1 cellular context compared by ENCODE assay signal in the genomic region with DNA sequence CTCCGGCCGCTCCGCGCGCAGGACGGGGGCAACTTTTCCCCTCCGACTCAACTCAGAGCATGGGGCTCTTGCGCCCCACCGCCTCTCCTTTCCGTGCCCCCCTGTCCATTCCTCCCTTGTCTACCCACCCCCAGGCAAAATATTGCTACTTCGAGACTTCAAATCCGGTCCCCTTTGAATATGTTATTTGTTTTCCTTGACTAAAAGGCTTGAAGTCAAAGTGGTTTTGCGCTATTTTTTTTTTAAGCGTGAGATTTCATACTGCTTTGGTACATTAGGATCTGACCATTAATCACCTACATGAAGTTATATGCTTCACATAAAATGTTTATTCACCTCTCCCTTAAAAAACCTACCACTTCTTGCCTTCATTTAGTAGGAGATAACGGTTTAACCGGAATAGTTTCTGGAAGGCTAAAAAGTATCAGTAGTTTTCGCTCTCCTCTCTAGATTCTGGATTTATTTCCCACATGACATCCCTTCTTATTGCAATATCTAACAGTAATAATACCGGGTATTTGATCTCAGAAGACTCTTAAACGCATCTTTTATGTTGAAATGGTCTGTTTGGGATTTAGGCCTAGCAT.
TF ChIP-seq lines count a peak whose summit lies in the region.

No MANE protein-coding gene starts in this region.

TF ChIP-seq in HEK293, 187 proteins besides CTCF, POLR2A, EP300 and RAD21 (continued from another document):
- TF ChIP-seq, protein P1, sequence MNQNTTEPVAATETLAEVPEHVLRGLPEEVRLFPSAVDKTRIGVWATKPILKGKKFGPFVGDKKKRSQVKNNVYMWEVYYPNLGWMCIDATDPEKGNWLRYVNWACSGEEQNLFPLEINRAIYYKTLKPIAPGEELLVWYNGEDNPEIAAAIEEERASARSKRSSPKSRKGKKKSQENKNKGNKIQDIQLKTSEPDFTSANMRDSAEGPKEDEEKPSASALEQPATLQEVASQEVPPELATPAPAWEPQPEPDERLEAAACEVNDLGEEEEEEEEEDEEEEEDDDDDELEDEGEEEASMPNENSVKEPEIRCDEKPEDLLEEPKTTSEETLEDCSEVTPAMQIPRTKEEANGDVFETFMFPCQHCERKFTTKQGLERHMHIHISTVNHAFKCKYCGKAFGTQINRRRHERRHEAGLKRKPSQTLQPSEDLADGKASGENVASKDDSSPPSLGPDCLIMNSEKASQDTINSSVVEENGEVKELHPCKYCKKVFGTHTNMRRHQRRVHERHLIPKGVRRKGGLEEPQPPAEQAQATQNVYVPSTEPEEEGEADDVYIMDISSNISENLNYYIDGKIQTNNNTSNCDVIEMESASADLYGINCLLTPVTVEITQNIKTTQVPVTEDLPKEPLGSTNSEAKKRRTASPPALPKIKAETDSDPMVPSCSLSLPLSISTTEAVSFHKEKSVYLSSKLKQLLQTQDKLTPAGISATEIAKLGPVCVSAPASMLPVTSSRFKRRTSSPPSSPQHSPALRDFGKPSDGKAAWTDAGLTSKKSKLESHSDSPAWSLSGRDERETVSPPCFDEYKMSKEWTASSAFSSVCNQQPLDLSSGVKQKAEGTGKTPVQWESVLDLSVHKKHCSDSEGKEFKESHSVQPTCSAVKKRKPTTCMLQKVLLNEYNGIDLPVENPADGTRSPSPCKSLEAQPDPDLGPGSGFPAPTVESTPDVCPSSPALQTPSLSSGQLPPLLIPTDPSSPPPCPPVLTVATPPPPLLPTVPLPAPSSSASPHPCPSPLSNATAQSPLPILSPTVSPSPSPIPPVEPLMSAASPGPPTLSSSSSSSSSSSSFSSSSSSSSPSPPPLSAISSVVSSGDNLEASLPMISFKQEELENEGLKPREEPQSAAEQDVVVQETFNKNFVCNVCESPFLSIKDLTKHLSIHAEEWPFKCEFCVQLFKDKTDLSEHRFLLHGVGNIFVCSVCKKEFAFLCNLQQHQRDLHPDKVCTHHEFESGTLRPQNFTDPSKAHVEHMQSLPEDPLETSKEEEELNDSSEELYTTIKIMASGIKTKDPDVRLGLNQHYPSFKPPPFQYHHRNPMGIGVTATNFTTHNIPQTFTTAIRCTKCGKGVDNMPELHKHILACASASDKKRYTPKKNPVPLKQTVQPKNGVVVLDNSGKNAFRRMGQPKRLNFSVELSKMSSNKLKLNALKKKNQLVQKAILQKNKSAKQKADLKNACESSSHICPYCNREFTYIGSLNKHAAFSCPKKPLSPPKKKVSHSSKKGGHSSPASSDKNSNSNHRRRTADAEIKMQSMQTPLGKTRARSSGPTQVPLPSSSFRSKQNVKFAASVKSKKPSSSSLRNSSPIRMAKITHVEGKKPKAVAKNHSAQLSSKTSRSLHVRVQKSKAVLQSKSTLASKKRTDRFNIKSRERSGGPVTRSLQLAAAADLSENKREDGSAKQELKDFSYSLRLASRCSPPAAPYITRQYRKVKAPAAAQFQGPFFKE (tag by site-specific recombination; IDR thresholded peaks at IDR 0.05; ENCODE audit: borderline replicate concordance) = no peak
- TF ChIP-seq ZNF747 (tag by site-specific recombination; IDR thresholded peaks at IDR 0.05) = no peak
- 0 out of 2 replicates have a peak, but pooled peaks have one; percentile 15 for TF ChIP-seq ZNF2 (tag by site-specific recombination; IDR thresholded peaks at IDR 0.05)
- TF ChIP-seq, protein P2, sequence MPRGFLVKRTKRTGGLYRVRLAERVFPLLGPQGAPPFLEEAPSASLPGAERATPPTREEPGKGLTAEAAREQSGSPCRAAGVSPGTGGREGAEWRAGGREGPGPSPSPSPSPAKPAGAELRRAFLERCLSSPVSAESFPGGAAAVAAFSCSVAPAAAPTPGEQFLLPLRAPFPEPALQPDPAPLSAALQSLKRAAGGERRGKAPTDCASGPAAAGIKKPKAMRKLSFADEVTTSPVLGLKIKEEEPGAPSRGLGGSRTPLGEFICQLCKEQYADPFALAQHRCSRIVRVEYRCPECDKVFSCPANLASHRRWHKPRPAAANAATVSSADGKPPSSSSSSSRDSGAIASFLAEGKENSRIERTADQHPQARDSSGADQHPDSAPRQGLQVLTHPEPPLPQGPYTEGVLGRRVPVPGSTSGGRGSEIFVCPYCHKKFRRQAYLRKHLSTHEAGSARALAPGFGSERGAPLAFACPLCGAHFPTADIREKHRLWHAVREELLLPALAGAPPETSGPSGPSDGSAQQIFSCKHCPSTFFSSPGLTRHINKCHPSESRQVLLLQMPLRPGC (tag by site-specific recombination; IDR thresholded peaks at IDR 0.05) = no peak
- TF ChIP-seq, protein P3, sequence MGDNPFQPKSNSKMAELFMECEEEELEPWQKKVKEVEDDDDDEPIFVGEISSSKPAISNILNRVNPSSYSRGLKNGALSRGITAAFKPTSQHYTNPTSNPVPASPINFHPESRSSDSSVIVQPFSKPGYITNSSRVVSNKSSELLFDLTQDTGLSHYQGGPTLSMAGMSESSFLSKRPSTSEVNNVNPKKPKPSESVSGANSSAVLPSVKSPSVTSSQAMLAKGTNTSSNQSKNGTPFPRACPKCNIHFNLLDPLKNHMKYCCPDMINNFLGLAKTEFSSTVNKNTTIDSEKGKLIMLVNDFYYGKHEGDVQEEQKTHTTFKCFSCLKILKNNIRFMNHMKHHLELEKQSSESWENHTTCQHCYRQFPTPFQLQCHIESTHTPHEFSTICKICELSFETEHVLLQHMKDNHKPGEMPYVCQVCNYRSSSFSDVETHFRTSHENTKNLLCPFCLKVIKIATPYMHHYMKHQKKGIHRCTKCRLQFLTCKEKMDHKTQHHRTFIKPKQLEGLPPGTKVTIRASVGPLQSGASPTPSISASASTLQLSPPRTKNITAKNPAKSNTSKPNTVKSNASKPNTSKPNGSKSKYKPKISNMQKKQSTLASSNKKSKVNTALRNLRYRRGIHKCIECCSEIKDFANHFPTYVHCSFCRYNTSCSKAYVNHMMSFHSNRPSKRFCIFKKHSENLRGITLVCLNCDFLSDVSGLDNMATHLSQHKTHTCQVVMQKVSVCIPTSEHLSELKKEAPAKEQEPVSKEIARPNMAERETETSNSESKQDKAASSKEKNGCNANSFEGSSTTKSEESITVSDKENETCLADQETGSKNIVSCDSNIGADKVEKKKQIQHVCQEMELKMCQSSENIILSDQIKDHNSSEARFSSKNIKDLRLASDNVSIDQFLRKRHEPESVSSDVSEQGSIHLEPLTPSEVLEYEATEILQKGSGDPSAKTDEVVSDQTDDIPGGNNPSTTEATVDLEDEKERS (tag by site-specific recombination; IDR thresholded peaks at IDR 0.05) = no peak
- no peak for TF ChIP-seq ZNF600 (tag by site-specific recombination; IDR thresholded peaks at IDR 0.05)
- TF ChIP-seq MYNN (tag by site-specific recombination; IDR thresholded peaks at IDR 0.05; ENCODE audit: borderline replicate concordance) = peak; percentile 76; the same call in 1 of the 2 replicates
- no peak for TF ChIP-seq ZNF274 (IDR thresholded peaks at IDR 0.05; ENCODE audit: low read length)
- no peak for TF ChIP-seq ZNF274 (tag by site-specific recombination; IDR thresholded peaks at IDR 0.05; ENCODE audit: borderline replicate concordance)
- TF ChIP-seq PRDM1 (tag by site-specific recombination; IDR thresholded peaks at IDR 0.05) = no peak
- TF ChIP-seq REPIN1 (tag by site-specific recombination; IDR thresholded peaks at IDR 0.05; ENCODE audit: low read depth) = no peak
- TF ChIP-seq, protein P4, sequence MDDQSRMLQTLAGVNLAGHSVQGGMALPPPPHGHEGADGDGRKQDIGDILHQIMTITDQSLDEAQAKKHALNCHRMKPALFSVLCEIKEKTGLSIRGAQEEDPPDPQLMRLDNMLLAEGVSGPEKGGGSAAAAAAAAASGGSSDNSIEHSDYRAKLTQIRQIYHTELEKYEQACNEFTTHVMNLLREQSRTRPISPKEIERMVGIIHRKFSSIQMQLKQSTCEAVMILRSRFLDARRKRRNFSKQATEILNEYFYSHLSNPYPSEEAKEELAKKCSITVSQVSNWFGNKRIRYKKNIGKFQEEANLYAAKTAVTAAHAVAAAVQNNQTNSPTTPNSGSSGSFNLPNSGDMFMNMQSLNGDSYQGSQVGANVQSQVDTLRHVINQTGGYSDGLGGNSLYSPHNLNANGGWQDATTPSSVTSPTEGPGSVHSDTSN (CRISPR knock-in tag; IDR thresholded peaks at IDR 0.05) = 0 out of 2 replicates have a peak, but pooled peaks have one; percentile 3
- TF ChIP-seq ZNF707 (tag by site-specific recombination; IDR thresholded peaks at IDR 0.05) = no peak
- TF ChIP-seq ZNF433 (tag by site-specific recombination; IDR thresholded peaks at IDR 0.05; ENCODE audit: low read depth) = no peak
- TF ChIP-seq ZNF23 (tag by site-specific recombination; IDR thresholded peaks at IDR 0.05; ENCODE audit: borderline replicate concordance) = no peak
- no peak for TF ChIP-seq ZNF10 (tag by site-specific recombination; IDR thresholded peaks at IDR 0.05)
- TF ChIP-seq, protein P5, sequence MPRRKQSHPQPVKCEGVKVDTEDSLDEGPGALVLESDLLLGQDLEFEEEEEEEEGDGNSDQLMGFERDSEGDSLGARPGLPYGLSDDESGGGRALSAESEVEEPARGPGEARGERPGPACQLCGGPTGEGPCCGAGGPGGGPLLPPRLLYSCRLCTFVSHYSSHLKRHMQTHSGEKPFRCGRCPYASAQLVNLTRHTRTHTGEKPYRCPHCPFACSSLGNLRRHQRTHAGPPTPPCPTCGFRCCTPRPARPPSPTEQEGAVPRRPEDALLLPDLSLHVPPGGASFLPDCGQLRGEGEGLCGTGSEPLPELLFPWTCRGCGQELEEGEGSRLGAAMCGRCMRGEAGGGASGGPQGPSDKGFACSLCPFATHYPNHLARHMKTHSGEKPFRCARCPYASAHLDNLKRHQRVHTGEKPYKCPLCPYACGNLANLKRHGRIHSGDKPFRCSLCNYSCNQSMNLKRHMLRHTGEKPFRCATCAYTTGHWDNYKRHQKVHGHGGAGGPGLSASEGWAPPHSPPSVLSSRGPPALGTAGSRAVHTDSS (tag by site-specific recombination; IDR thresholded peaks at IDR 0.05) = no peak
- TF ChIP-seq, protein P6, sequence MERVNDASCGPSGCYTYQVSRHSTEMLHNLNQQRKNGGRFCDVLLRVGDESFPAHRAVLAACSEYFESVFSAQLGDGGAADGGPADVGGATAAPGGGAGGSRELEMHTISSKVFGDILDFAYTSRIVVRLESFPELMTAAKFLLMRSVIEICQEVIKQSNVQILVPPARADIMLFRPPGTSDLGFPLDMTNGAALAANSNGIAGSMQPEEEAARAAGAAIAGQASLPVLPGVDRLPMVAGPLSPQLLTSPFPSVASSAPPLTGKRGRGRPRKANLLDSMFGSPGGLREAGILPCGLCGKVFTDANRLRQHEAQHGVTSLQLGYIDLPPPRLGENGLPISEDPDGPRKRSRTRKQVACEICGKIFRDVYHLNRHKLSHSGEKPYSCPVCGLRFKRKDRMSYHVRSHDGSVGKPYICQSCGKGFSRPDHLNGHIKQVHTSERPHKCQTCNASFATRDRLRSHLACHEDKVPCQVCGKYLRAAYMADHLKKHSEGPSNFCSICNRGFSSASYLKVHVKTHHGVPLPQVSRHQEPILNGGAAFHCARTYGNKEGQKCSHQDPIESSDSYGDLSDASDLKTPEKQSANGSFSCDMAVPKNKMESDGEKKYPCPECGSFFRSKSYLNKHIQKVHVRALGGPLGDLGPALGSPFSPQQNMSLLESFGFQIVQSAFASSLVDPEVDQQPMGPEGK (tag by site-specific recombination; IDR thresholded peaks at IDR 0.05) = peak; percentile 40
TF ChIP-seq in HEK293: peak in this region for 6.
